Comparison of ENCODE assay signal across 8 cellular contexts in the genomic region with DNA sequence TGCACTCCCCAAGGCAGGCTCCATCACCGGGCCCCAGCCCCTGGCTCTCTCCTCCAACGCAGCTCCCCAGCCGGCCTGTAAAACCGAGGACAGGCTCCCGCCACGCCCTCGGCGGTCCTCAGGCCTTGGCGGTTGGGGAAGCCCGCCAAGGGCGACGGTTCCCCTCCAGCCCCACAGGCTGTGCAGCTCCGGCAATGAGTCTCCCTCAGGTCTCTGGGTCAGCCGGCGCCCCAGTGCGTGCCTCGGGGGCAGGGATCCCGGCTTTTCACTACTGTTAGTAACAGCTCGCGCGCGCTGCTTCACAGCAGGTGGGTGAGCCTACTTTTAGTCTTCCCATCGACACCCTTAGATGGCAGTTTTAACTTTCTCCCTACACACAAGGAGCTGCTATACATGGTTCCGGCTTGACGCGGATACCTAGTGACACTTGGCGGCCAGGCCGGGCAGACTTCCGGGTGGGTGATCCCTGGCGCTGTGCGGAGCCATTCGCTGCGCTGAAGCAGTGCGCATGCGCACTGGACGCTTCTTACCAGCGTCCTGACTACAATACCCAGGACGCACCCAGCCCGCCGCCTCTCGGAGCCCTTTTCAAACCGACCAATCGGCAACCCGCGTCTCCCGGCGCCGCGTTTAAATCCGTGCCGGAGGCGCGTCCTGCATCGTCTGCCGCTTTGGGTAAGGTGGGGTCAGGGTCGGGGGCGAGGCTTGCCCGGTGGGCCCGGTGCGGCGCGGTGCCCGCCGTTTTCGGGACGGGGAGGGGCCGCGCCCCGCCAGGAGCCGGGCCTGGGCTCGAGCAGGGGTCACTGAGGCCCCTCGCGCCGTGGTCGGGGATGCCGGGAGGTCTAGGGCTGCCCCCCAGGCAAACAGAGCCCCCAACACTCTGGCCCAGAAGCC. TPM values are rescaled to one million over a fixed set of nuclear protein-coding genes. Genes with fewer than 3 reads are reported as not detected.
DNase-seq lines count a peak whose midpoint lies in the region; ATAC-seq and TF ChIP-seq lines count a peak whose summit lies in the region.

A gene with protein sequence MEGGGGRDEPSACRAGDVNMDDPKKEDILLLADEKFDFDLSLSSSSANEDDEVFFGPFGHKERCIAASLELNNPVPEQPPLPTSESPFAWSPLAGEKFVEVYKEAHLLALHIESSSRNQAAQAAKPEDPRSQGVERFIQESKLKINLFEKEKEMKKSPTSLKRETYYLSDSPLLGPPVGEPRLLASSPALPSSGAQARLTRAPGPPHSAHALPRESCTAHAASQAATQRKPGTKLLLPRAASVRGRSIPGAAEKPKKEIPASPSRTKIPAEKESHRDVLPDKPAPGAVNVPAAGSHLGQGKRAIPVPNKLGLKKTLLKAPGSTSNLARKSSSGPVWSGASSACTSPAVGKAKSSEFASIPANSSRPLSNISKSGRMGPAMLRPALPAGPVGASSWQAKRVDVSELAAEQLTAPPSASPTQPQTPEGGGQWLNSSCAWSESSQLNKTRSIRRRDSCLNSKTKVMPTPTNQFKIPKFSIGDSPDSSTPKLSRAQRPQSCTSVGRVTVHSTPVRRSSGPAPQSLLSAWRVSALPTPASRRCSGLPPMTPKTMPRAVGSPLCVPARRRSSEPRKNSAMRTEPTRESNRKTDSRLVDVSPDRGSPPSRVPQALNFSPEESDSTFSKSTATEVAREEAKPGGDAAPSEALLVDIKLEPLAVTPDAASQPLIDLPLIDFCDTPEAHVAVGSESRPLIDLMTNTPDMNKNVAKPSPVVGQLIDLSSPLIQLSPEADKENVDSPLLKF (plus strand): TSS at position 614 of the 894 bp plus-strand sequence. CDS start 531 bp downstream, outside the sequence.

- ATAC-seq in HG02588 (IDR thresholded peaks at IDR 0.05; ENCODE audit: unreplicated experiment) (peak; percentile 92), SK-N-SH treated with all-trans-retinoic acid at 6 μM for 48 hours (peak; percentile 98), omental fat pad (ENCODE audit: low FRiP score) (peak; percentile 98), thoracic aorta (ENCODE audit: insufficient number of reproducible peaks, low FRiP score, low read depth) (peak; percentile 92)
- peak; percentile 97 to 98 for ATAC-seq in activated naive CD4-positive, alpha-beta T cell treated with anti-CD3 and anti-CD28 coated beads, Interleukin-2, amount 50 U/mL, for 72 hours

- peaks cover 10 to 20% of the 10 kb centered on the region in 2 donors for H3K4me1 ChIP-seq in thoracic aorta (ENCODE audit: control insufficient read depth in 1 of 2, low read depth in 2 of 2)

- peak within 1 kb of the TSS; percentile 76 for H3K4me3 ChIP-seq in GM08714 (ENCODE audit: low read length)
- peak within 1 kb of the TSS; percentile 92 for H3K4me3 ChIP-seq in thoracic aorta

- H3K9me3 ChIP-seq in thoracic aorta, result no peaks in the 10 kb centered on the region

- H3K9me3 Mint-ChIP-seq in activated naive CD4-positive, alpha-beta T cell treated with anti-CD3 and anti-CD28 coated beads, Interleukin-2, amount 50 U/mL, for 72 hours, result no peaks in the 10 kb centered on the region

- H3K27me3 ChIP-seq in thoracic aorta (replicated peaks; ENCODE audit: insufficient read depth), result no peaks in the 10 kb centered on the region

- peaks cover 18% of the 10 kb centered on the region for H3K36me3 ChIP-seq in thoracic aorta

- H3K27ac Mint-ChIP-seq in activated naive CD4-positive, alpha-beta T cell treated with anti-CD3 and anti-CD28 coated beads, Interleukin-2, amount 50 U/mL, for 72 hours, result peak within 1 kb of the TSS; percentile 90 to 98

- no peak for TF ChIP-seq CTCF in omental fat pad (IDR thresholded peaks at IDR 0.05)
- no peak for TF ChIP-seq CTCF in thoracic aorta (IDR thresholded peaks at IDR 0.05)

- peaks cover 43 to 45% of the 10 kb centered on the region in 2 donors for H3K36me3 Mint-ChIP-seq in activated naive CD4-positive, alpha-beta T cell treated with anti-CD3 and anti-CD28 coated beads, Interleukin-2, amount 50 U/mL, for 72 hours

- peak within 1 kb of the TSS; percentile 97 to 99 for H3K27ac ChIP-seq in thoracic aorta

- DNase-seq in NCI-H1092 (lab: John Stamatoyannopoulos, UW) (peak; percentile 84), glomerular endothelial cell (ENCODE audit: extremely low read depth, low read depth, low spot score) (peak; percentile 82), omental fat pad (ENCODE audit: low spot score) (peak; percentile 87), thoracic aorta (ENCODE audit: low spot score) (peak; percentile 89)
- DNase-seq in activated naive CD4-positive, alpha-beta T cell treated with anti-CD3 and anti-CD28 coated beads, Interleukin-2, amount 50 U/mL, for 72 hours (ENCODE audit: low spot score in 2 of 2), result peak; percentile 94 to 97

TF ChIP-seq in SK-N-SH treated with all-trans-retinoic acid at 6 μM for 48 hours, 23 proteins besides CTCF, POLR2A, EP300 and RAD21:
- TF ChIP-seq, protein P1, sequence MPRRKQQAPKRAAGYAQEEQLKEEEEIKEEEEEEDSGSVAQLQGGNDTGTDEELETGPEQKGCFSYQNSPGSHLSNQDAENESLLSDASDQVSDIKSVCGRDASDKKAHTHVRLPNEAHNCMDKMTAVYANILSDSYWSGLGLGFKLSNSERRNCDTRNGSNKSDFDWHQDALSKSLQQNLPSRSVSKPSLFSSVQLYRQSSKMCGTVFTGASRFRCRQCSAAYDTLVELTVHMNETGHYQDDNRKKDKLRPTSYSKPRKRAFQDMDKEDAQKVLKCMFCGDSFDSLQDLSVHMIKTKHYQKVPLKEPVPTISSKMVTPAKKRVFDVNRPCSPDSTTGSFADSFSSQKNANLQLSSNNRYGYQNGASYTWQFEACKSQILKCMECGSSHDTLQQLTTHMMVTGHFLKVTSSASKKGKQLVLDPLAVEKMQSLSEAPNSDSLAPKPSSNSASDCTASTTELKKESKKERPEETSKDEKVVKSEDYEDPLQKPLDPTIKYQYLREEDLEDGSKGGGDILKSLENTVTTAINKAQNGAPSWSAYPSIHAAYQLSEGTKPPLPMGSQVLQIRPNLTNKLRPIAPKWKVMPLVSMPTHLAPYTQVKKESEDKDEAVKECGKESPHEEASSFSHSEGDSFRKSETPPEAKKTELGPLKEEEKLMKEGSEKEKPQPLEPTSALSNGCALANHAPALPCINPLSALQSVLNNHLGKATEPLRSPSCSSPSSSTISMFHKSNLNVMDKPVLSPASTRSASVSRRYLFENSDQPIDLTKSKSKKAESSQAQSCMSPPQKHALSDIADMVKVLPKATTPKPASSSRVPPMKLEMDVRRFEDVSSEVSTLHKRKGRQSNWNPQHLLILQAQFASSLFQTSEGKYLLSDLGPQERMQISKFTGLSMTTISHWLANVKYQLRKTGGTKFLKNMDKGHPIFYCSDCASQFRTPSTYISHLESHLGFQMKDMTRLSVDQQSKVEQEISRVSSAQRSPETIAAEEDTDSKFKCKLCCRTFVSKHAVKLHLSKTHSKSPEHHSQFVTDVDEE (CRISPR knock-in tag; IDR thresholded peaks at IDR 0.05), result no peak
- TF ChIP-seq ZNF565 (CRISPR knock-in tag; conservative IDR thresholded peaks at IDR 0.05; ENCODE audit: low read depth) (no peak), BACH2 (CRISPR knock-in tag; IDR thresholded peaks at IDR 0.05; ENCODE audit: borderline replicate concordance) (no peak), ZFP30 (CRISPR knock-in tag; IDR thresholded peaks at IDR 0.05) (no peak), ZNF70 (CRISPR knock-in tag; IDR thresholded peaks at IDR 0.05) (no peak), SNAI2 (CRISPR knock-in tag; IDR thresholded peaks at IDR 0.05) (no peak), RARB (CRISPR knock-in tag; IDR thresholded peaks at IDR 0.05) (no peak), ZFP3 (CRISPR knock-in tag; IDR thresholded peaks at IDR 0.05) (no peak), PPARA (CRISPR knock-in tag; IDR thresholded peaks at IDR 0.05; ENCODE audit: borderline replicate concordance) (no peak), TOX (CRISPR knock-in tag; IDR thresholded peaks at IDR 0.05; ENCODE audit: borderline replicate concordance) (no peak), ARNTL (CRISPR knock-in tag; IDR thresholded peaks at IDR 0.05; ENCODE audit: borderline replicate concordance, low read depth) (no peak)
- TF ChIP-seq, protein P2, sequence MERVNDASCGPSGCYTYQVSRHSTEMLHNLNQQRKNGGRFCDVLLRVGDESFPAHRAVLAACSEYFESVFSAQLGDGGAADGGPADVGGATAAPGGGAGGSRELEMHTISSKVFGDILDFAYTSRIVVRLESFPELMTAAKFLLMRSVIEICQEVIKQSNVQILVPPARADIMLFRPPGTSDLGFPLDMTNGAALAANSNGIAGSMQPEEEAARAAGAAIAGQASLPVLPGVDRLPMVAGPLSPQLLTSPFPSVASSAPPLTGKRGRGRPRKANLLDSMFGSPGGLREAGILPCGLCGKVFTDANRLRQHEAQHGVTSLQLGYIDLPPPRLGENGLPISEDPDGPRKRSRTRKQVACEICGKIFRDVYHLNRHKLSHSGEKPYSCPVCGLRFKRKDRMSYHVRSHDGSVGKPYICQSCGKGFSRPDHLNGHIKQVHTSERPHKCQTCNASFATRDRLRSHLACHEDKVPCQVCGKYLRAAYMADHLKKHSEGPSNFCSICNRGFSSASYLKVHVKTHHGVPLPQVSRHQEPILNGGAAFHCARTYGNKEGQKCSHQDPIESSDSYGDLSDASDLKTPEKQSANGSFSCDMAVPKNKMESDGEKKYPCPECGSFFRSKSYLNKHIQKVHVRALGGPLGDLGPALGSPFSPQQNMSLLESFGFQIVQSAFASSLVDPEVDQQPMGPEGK (CRISPR knock-in tag; IDR thresholded peaks at IDR 0.05; ENCODE audit: borderline replicate concordance), result no peak

RNA-seq across cellular contexts. Expression of the gene that starts here (rescaled TPM):
- total RNA-seq in activated naive CD4-positive, alpha-beta T cell treated with anti-CD3 and anti-CD28 coated beads, Interleukin-2, amount 50 U/mL, for 72 hours, result 10 to 100 TPM; 53.1 to 56.1 TPM
- total RNA-seq in glomerular endothelial cell (1.5 and 7.5 TPM in 2 replicates), omental fat pad (1 to 10 TPM in 3 of 4 donors, not detected in 1; 1.1 to 2.5 (median 1.3) TPM), thoracic aorta (under 1 TPM; 0.41 to 0.92 TPM)

Comparison
In these comparisons a context has a peak if more than half of its experiments do, and no peak if none do; other contexts are left out.
1. Peak in every context shown above with its lines: DNase-seq, ATAC-seq, H3K4me3 ChIP-seq and H3K27ac ChIP-seq.
2. Peak in DNase-seq, ATAC-seq, H3K4me3 ChIP-seq and H3K27ac ChIP-seq in thoracic aorta; RNA of the gene not detected or under 1 TPM.